In the genomic region with DNA sequence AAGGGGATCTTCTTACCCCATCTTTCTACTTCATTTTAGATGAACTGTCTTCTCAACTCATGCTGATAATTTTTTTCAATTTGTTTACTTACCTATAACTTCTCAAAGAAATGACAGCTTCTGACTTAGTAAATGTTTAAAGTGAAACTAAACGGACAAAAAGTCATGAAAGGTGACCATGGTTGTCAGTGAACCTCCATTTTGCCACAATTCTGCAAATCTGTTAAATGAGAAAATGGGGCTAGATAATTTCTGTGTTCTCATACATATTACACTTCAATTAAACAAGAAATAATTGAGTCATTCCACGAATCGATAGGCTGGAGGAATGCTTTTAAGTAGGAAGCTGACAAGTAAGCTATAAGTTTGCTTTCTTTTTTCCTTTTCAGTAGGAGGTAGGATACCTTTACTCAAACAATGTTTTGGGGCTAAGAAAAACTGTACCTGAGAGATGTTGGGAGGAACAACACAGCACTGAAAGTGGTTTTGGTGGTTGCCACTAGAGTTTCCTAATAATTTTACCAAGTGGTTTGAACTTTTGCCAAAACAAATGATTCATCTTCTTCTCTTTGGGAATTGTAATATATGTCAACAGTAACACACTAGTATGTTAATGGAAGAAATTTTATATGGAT, we compare ENCODE assay signal across 11 cellular contexts. TPM values are rescaled to one million over a fixed set of nuclear protein-coding genes. Genes with fewer than 3 reads are reported as not detected.
A peak's percentile ranks its signal among the peaks of the same experiment; 100 is the strongest.
DNase-seq lines count a peak whose midpoint lies in the region; ATAC-seq and TF ChIP-seq lines count a peak whose summit lies in the region.
"Had no signal": no experiment of that assay in that cellular context is flagged by ENCODE, and none has a peak within 500 bp of the region (broad histone marks: within the 10 kb centered on the region; RNA-seq: fewer than 3 reads in every experiment).

No MANE protein-coding gene starts in this region.

- ATAC-seq in left colon (peak; percentile 11), GM19467 (IDR thresholded peaks at IDR 0.05; ENCODE audit: unreplicated experiment) (no peak), gastrocnemius medialis (no peak)
- ATAC-seq: right cardiac atrium, Right ventricle myocardium inferior had no signal

- H3K27ac ChIP-seq in HUES64 (ENCODE audit: low read depth, low read length) (peak overlapping the region; percentile 94), gastrocnemius medialis (no peak overlapping the region)

- H3K9me3 ChIP-seq in HUES64 (ENCODE audit: insufficient read depth, low read depth, low read length) (no peaks in the 10 kb centered on the region), gastrocnemius medialis (no peaks in the 10 kb centered on the region)

- H3K27ac Mint-ChIP-seq in mesothelial cell of epicardium = no peak overlapping the region
- H3K27ac Mint-ChIP-seq: activated T-cell treated with anti-CD3 and anti-CD28 coated beads, Interleukin-2, amount 50 U/mL, for 24 hours had no signal

- H3K27me3 ChIP-seq in HUES64 (ENCODE audit: insufficient read depth, low read length) (no peaks in the 10 kb centered on the region), gastrocnemius medialis (no peaks in the 10 kb centered on the region)

- intact Hi-C loops in left colon (cut with DNase I, micrococcal nuclease) (no loop called here), gastrocnemius medialis (cut with DNase I; ENCODE audit: low total_unique reads) (no loop called here)

- H3K9me3 Mint-ChIP-seq in mesothelial cell of epicardium = no peaks in the 10 kb centered on the region
- H3K9me3 Mint-ChIP-seq: activated T-cell treated with anti-CD3 and anti-CD28 coated beads, Interleukin-2, amount 50 U/mL, for 24 hours had no signal

- peak overlapping the region; percentile 6 for H3K4me3 ChIP-seq in HUES64 (ENCODE audit: low read length)
- H3K4me3 ChIP-seq in gastrocnemius medialis = peak overlapping the region in 1 of 4 donors; percentile 22

- H3K36me3 Mint-ChIP-seq in mesothelial cell of epicardium = no peaks in the 10 kb centered on the region

- peak; percentile 33 for DNase-seq in ACHN
- peak; percentile 11 for DNase-seq in brain pericyte (ENCODE audit: low read depth, low spot score)
- DNase-seq in left colon = no peak
- DNase-seq in 8988T = no peak
- no peak for DNase-seq in mesothelial cell of epicardium (ENCODE audit: low spot score in 2 of 2, unreplicated experiment in 2 of 2)
- DNase-seq in gastrocnemius medialis = no peak
- DNase-seq: activated T-cell treated with anti-CD3 and anti-CD28 coated beads, Interleukin-2, amount 50 U/mL, for 24 hours; right cardiac atrium had no signal

- no peak overlapping the region for H3K4me3 Mint-ChIP-seq in mesothelial cell of epicardium
- H3K4me3 Mint-ChIP-seq: activated T-cell treated with anti-CD3 and anti-CD28 coated beads, Interleukin-2, amount 50 U/mL, for 24 hours had no signal

- in situ Hi-C loops in ACHN (cut with HindIII; ENCODE audit: low pct_ligation_motif_present, low pct_unique_long_range_greater_than_20kb, low sequenced_read_pairs) (no loop called here), gastrocnemius medialis (cut with MboI; ENCODE audit: low sequenced_read_pairs in 4 of 4) (no loop called here)

- peaks cover 7% of the 10 kb centered on the region for H3K4me1 Mint-ChIP-seq in mesothelial cell of epicardium

- H3K36me3 ChIP-seq in HUES64 (ENCODE audit: insufficient read depth, low read length) (no peaks in the 10 kb centered on the region), gastrocnemius medialis (no peaks in the 10 kb centered on the region)

- no peak for TF ChIP-seq POLR2A in gastrocnemius medialis (IDR thresholded peaks at IDR 0.05)

- H3K27me3 Mint-ChIP-seq in mesothelial cell of epicardium (ENCODE audit: low read depth) = peaks cover 2% of the 10 kb centered on the region
- H3K27me3 Mint-ChIP-seq: activated T-cell treated with anti-CD3 and anti-CD28 coated beads, Interleukin-2, amount 50 U/mL, for 24 hours had no signal

- WGBS in HUES64 = 71% methylated on average over 3 of the region's 3 CpGs

- peak overlapping the region; percentile 29 for H3K9ac ChIP-seq in HUES64 (ENCODE audit: low read depth, low read length)

- no peak for TF ChIP-seq CTCF in mesothelial cell of epicardium (IDR thresholded peaks at IDR 0.05; ENCODE audit: unreplicated experiment)
- no peak for TF ChIP-seq CTCF in gastrocnemius medialis (IDR thresholded peaks at IDR 0.05 in 4 of 5, conservative IDR thresholded peaks at IDR 0.05 in 1 of 5)

- peaks cover 43% of the 10 kb centered on the region for H3K4me1 ChIP-seq in HUES64 (ENCODE audit: insufficient read depth, low read length)
- no peaks in the 10 kb centered on the region for H3K4me1 ChIP-seq in gastrocnemius medialis

RNA-seq across cellular contexts. Expression of a gene that starts 17.1 kb away (rescaled TPM):
- 0.25 TPM for polyA plus RNA-seq in HUES64 (2013, experiment 1 of 2)
- polyA plus RNA-seq in HUES64 (2013, experiment 2 of 2) = 0.51 TPM
- total RNA-seq in left colon (not detected), mesothelial cell of epicardium (not detected in 3 replicates), gastrocnemius medialis (not detected)
- total RNA-seq: right cardiac atrium, Right ventricle myocardium inferior had no signal
- polyA plus RNA-seq: right cardiac atrium had no signal

Comparison
In these comparisons a context has a peak if more than half of its experiments do, and no peak if none do; other contexts are left out.
1. DNase-seq: peak in ACHN (single experiment) and brain pericyte (single experiment); none in left colon (0 of 2), 8988T (single experiment), mesothelial cell of epicardium (0 of 2) and gastrocnemius medialis (0 of 2).